ENCODE assay signal across 7 cellular contexts in the genomic region with DNA sequence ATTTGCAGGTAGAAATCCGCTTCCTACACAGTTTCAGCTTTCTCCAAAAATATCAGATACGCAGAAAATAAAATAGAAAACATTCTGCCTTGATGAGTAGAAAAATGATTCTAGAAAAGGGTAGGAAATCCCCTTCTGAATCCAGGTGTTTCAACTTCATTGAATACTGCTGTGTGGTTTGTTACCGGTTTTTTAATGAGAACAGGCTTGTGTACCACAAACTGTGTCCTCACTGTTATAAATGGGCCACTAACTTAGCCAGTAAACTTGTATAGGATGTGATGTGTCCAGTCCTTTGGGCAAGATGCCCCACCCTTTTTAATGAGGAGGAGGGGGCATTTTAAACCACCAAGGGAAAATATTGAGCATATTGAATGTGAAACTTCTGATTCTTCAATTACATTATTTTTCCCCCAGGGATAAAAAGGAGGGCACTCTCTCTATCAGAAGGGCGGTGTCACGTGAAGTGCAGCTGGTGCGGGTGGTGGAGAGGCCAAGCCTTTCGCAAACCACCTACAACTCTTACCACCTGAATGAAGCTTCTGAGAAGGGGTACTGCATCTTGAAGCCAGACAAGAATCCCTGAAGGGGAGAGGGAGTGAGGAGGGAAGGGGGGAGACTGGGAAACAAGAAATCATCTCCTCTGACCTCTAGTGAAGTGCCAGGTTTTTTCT. TPM values are rescaled to one million over a fixed set of nuclear protein-coding genes. Genes with fewer than 3 reads are reported as not detected.
DNase-seq lines count a peak whose midpoint lies in the region; ATAC-seq and TF ChIP-seq lines count a peak whose summit lies in the region.

No MANE protein-coding gene starts in this region.

- TF ChIP-seq POLR2A in GM18505 (IDR thresholded peaks at IDR 0.05; ENCODE audit: borderline replicate concordance, extremely low read depth, insufficient read depth, insufficient read length) (peak; percentile 4), testis (IDR thresholded peaks at IDR 0.05) (no peak)

- no peaks in the 10 kb centered on the region for H3K27me3 ChIP-seq in testis

- H3K9me3 ChIP-seq in testis, result no peaks in the 10 kb centered on the region

- intact Hi-C loops in left colon (cut with DNase I, micrococcal nuclease) (no loop called here), testis (cut with DNase I; ENCODE audit: low total_unique reads) (no loop called here)

- H3K4me1 ChIP-seq in testis, result peaks cover 5% of the 10 kb centered on the region

- no peak for TF ChIP-seq CTCF in testis (IDR thresholded peaks at IDR 0.05)

- peak overlapping the region; percentile 57 to 72 for H3K4me3 ChIP-seq in testis

- DNase-seq in HT-29 (ENCODE audit: low spot score) (peak; percentile 18), left colon (peak; percentile 45 to 49), testis (peak; percentile 49), hepatic stellate cell (ENCODE audit: low spot score) (no peak)

- H3K27ac ChIP-seq in angular gyrus (ENCODE audit: low read depth, low read length) (peak overlapping the region; percentile 74), testis (peak overlapping the region; percentile 62 to 63)

- H3K36me3 ChIP-seq in testis (ENCODE audit: low read depth, missing control alignments), result no peaks in the 10 kb centered on the region

- 32 to 34% methylated on average over 7 of the region's 7 CpGs for WGBS in testis, 2 donors

- peak; percentile 35 for ATAC-seq in GM18505 (IDR thresholded peaks at IDR 0.05; ENCODE audit: unreplicated experiment)
- ATAC-seq in GM21515 (IDR thresholded peaks at IDR 0.05; ENCODE audit: unreplicated experiment), result peak; percentile 39
- peak; percentile 20 for ATAC-seq in left colon

RNA-seq across cellular contexts. Expression of gene CXXC4, which starts 4.5 kb away (rescaled TPM):
- 0.21 and 0.56 TPM in 2 replicates for total RNA-seq in HT-29 (2014; rRNA removed; shearing (Covaris generic))
- 1 to 10 TPM; 1.4 to 2.1 TPM for total RNA-seq in left colon
- 10 to 100 TPM in 1 of 2 donors, 1 to 10 TPM in 1; 8.6 to 10.2 TPM for total RNA-seq in testis
- 3.7 TPM for polyA plus RNA-seq in testis (ENCODE audit: insufficient read depth, low read depth, low replicate concordance)
